ENCODE assay signal across 8 cellular contexts in the genomic region with DNA sequence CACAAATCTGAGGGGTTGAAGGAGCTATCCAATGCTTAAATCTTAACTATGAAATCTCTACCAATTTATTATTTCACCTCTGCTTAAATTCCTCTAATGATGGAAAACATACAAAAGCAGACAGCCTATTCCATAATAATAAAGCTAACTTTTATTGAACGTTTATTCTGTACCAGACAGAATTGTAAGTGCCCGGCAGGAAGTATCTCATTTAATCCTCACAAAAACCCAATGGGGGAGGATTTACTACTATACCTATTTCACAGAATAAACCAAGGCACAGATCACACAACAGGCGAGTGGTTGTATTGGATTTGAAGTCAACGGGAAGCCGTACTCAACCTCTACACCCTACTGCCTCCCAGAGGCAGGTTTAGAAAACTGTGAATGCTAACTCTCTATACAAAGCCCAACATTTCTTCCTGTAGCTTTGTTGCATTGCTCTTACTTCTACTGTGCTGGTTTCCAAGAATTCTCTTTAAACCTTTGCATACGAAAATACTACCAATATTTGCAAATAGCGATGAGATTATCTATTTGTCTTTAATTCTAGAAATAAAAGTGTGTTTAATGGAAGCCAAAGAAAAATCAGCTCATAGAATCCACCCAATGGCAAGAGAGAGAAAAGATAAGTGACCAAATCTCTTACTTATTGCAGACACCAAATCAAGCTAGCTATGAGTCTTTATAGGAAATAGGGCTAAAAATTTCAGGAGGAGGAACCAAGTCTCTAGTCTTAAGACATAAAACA. TPM values are rescaled to one million over a fixed set of nuclear protein-coding genes. Genes with fewer than 3 reads are reported as not detected.
DNase-seq lines count a peak whose midpoint lies in the region; ATAC-seq, FAIRE-seq and TF ChIP-seq lines count a peak whose summit lies in the region.

No MANE protein-coding gene starts in this region.

- no peaks in the 10 kb centered on the region for H3K9me3 ChIP-seq in HepG2 (ENCODE audit: low read length)
- H3K9me3 ChIP-seq in testis, result no peaks in the 10 kb centered on the region

- POLR2A ChIA-PET in HepG2 (lab: Yijun Ruan, JAX), result interaction anchor here (1.0 to 1.9 kb wide), 2 partner anchors 15 to 34 kb away, joined by 3 to 8 read pairs; partner anchors contain the start of gene C1orf53

- peak; percentile 91 for ATAC-seq in GM21786 (IDR thresholded peaks at IDR 0.05; ENCODE audit: unreplicated experiment)
- peak; percentile 96 for ATAC-seq in HepG2

- peak; percentile 6 for DNase-seq in activated CD4-positive, CD25-positive, alpha-beta regulatory T cell treated with anti-CD3 and anti-CD28 coated beads, Interleukin-2, amount 50 U/mL, for 16 hours (ENCODE audit: low read depth, low spot score)
- DNase-seq in activated CD4-positive, CD25-positive, alpha-beta regulatory T cell (lab: John Stamatoyannopoulos, UW), result no peak
- DNase-seq in KBM-7, result peak; percentile 66
- peak; percentile 68 for DNase-seq in SKM-1 (lab: John Stamatoyannopoulos, UW; ENCODE audit: unreplicated experiment)
- DNase-seq in cerebellum (ENCODE audit: low spot score), result peak; percentile 6
- DNase-seq in HepG2 (ENCODE audit: low spot score), result peak; percentile 50
- peak; percentile 41 for DNase-seq in testis

- no peak overlapping the region for H3K4me2 ChIP-seq in HepG2 (ENCODE audit: low read depth, low read length)

- 0% methylated on average over 7 of the region's 7 CpGs for WGBS in HepG2 (ENCODE audit: low lambda C conversion rate)
- WGBS in testis, 2 donors, result 38 to 48% methylated on average over 7 of the region's 7 CpGs

- BruUV-seq in HepG2 (replicated peaks; lab: Mats Ljungman, UMichigan), result no TSS peak

- H3K4me1 ChIP-seq in HepG2 (ENCODE audit: insufficient read depth, low read length) (no peaks in the 10 kb centered on the region), testis (no peaks in the 10 kb centered on the region)

- H3K27me3 ChIP-seq in HepG2 (ENCODE audit: control insufficient read depth in 1 of 2, insufficient read depth in 2 of 2, low read length in 2 of 2) (no peaks in the 10 kb centered on the region), testis (no peaks in the 10 kb centered on the region)

- no peaks in the 10 kb centered on the region for H4K20me1 ChIP-seq in HepG2 (ENCODE audit: insufficient read depth, low read length)

- no peaks in the 10 kb centered on the region for H3K79me2 ChIP-seq in HepG2 (ENCODE audit: insufficient read depth, low read length)

- intact Hi-C loops in HepG2 (cut with micrococcal nuclease; ENCODE audit: unreplicated experiment) (loop anchor here (1.0 to 10.0 kb wide), 6 partner anchors 47 to 343 kb away; partner anchors contain the start of gene DENND1B), testis (cut with DNase I; ENCODE audit: low total_unique reads) (no loop called here)

- TF ChIP-seq CTCF in HepG2 (CRISPR knock-in tag; IDR thresholded peaks at IDR 0.05) (peak; percentile 80), testis (IDR thresholded peaks at IDR 0.05) (peak in 2 of 3 experiments; percentile 6 to 25)

- TF ChIP-seq RAD21 in HepG2 (CRISPR knock-in tag; IDR thresholded peaks at IDR 0.05), result peak; percentile 80

- H2AFZ ChIP-seq in HepG2 (ENCODE audit: low read length), result no peak overlapping the region

- TF ChIP-seq EP300 in HepG2 (IDR thresholded peaks at IDR 0.05; ENCODE audit: low read depth in 2 of 2, low read length in 2 of 2) (no peak), HepG2 (CRISPR knock-in tag; IDR thresholded peaks at IDR 0.05; ENCODE audit: borderline replicate concordance) (no peak)

- in situ Hi-C loops in KBM-7 (cut with MboI; ENCODE audit: low pct_unique_long_range_greater_than_20kb, low sequenced_read_pairs) (no loop called here), HepG2 (cut with HindIII; ENCODE audit: extremely low pct_ligation_motif_present, low pct_unique_long_range_greater_than_20kb) (loop anchor here (5.0 kb wide), 1 partner anchor 252 kb away; no protein-coding TSS in a partner anchor)

- H3K27ac ChIP-seq in HepG2 (ENCODE audit: extremely low read length, insufficient read depth, low read length) (no peak overlapping the region), testis (no peak overlapping the region)

- CTCF ChIA-PET in HepG2 (lab: Yijun Ruan, JAX; ENCODE audit: low intra/inter-chr PET ratio, low total read pairs), result interaction anchor here (0.6 to 2.0 kb wide), 6 partner anchors 56 to 348 kb away, joined by 3 to 17 read pairs (median 4); no protein-coding TSS in a partner anchor

- H3K36me3 ChIP-seq in HepG2 (replicated peaks in 1 of 2; ENCODE audit: control insufficient read depth in 1 of 2, insufficient read depth in 2 of 2, low read length in 2 of 2), result no peaks in the 10 kb centered on the region
- no peaks in the 10 kb centered on the region for H3K36me3 ChIP-seq in testis (ENCODE audit: low read depth, missing control alignments)

- no peak overlapping the region for H3K9ac ChIP-seq in HepG2 (ENCODE audit: insufficient read depth, low read depth, low read length)

- H3K4me3 ChIP-seq in HepG2 (replicated peaks in 1 of 3; ENCODE audit: insufficient read depth in 1 of 3, low read depth in 2 of 3, low read length in 3 of 3), result no peak overlapping the region
- no peak overlapping the region for H3K4me3 ChIP-seq in testis

- peak; percentile 37 for FAIRE-seq in HepG2 (lab: Jason Lieb, UNC)

- no peak for TF ChIP-seq POLR2A in HepG2 (IDR thresholded peaks at IDR 0.05; ENCODE audit: insufficient read depth in 1 of 2, low read depth in 2 of 2, low read length in 2 of 2)
- TF ChIP-seq POLR2A in testis (IDR thresholded peaks at IDR 0.05), result no peak

TF ChIP-seq in HepG2, 621 proteins besides CTCF, POLR2A, EP300 and RAD21:
- TF ChIP-seq SMC3 (IDR thresholded peaks at IDR 0.05; ENCODE audit: low read length) (peak; percentile 91), ZKSCAN8 (CRISPR knock-in tag; IDR thresholded peaks at IDR 0.05; ENCODE audit: borderline replicate concordance) (no peak), STAG1 (CRISPR knock-in tag; IDR thresholded peaks at IDR 0.05) (peak; percentile 88), ZNF83 (CRISPR knock-in tag; IDR thresholded peaks at IDR 0.05; ENCODE audit: borderline replicate concordance) (no peak), SNAPC2 (CRISPR knock-in tag; IDR thresholded peaks at IDR 0.05) (no peak)

RNA-seq across cellular contexts. Expression of gene C1orf53, which starts 33.5 kb away (rescaled TPM):
- total RNA-seq in cerebellum, result 0.82 TPM
- 8.5 and 10.1 TPM in 2 replicates for total RNA-seq in HepG2 (2016; rRNA removed; fragmentation: Illumina TruSeq; extraction: Trizol)
- 28.8 and 32.5 TPM in 2 replicates for total RNA-seq in HepG2 (2016; cell fraction: cytosol; rRNA removed; fragmentation: Illumina TruSeq; extraction: Trizol; ENCODE audit: low read depth)
- 9.8 and 11.1 TPM in 2 replicates for total RNA-seq in HepG2 (2016; cell fraction: insoluble cytoplasmic fraction; rRNA removed; fragmentation: Illumina TruSeq; extraction: Trizol)
- 16.0 and 23.8 TPM in 2 replicates for total RNA-seq in HepG2 (2016; cell fraction: membrane; rRNA removed; fragmentation: Illumina TruSeq; extraction: Trizol)
- total RNA-seq in HepG2 (2016; cell fraction: nucleus; rRNA removed; fragmentation: Illumina TruSeq; extraction: Trizol), result 2.7 and 4.2 TPM in 2 replicates
- 4.7 and 5.8 TPM in 2 replicates for polyA plus RNA-seq in HepG2 (2011; rRNA removed)
- 3.7 and 6.1 TPM in 2 replicates for polyA plus RNA-seq in HepG2 (2011; cell fraction: cytosol; rRNA removed)
- polyA plus RNA-seq in HepG2 (2011; cell fraction: nucleus; rRNA removed), result 2.3 and 3.2 TPM in 2 replicates
- 1.9 and 5.4 TPM in 2 replicates for polyA plus RNA-seq in HepG2 (2012)
- polyA plus RNA-seq in HepG2 (2016; cell fraction: cytosol; fragmentation: Illumina TruSeq; extraction: Trizol; ENCODE audit: low read depth), result 38.1 and 46.8 TPM in 2 replicates
- 9.2 and 12.3 TPM in 2 replicates for polyA plus RNA-seq in HepG2 (2016; cell fraction: insoluble cytoplasmic fraction; fragmentation: Illumina TruSeq; extraction: Trizol; ENCODE audit: low read depth)
- 19.3 and 20.6 TPM in 2 replicates for polyA plus RNA-seq in HepG2 (2016; cell fraction: membrane; fragmentation: Illumina TruSeq; extraction: Trizol; ENCODE audit: low read depth)
- 5.6 and 7.0 TPM in 2 replicates for polyA plus RNA-seq in HepG2 (2016; cell fraction: nucleus; fragmentation: Illumina TruSeq; extraction: Trizol; ENCODE audit: insufficient read depth, low read depth)
- 2.6 TPM in 1 of 2 replicates, not detected in the other for polyA minus RNA-seq in HepG2 (2011; rRNA and poly(A)+ RNA removed; ENCODE audit: low replicate concordance)
- polyA minus RNA-seq in HepG2 (2011; cell fraction: cytosol; rRNA and poly(A)+ RNA removed), result 1.6 and 2.0 TPM in 2 replicates
- 1.2 TPM in 2 replicates for polyA minus RNA-seq in HepG2 (2011; cell fraction: nucleus; rRNA and poly(A)+ RNA removed)
- total RNA-seq in testis, result 10 to 100 TPM in 1 of 2 donors, 1 to 10 TPM in 1; 7.8 to 10.5 TPM
- polyA plus RNA-seq in testis (ENCODE audit: insufficient read depth, low read depth, low replicate concordance), result 8.6 TPM

RNA-seq across cellular contexts. Expression of gene LHX9, which starts 48.2 kb away (rescaled TPM):
- 2.4 TPM for total RNA-seq in cerebellum
- not detected in 2 replicates for total RNA-seq in HepG2 (2016; rRNA removed; fragmentation: Illumina TruSeq; extraction: Trizol)
- total RNA-seq in HepG2 (2016; cell fraction: cytosol; rRNA removed; fragmentation: Illumina TruSeq; extraction: Trizol; ENCODE audit: low read depth), result not detected in 2 replicates
- not detected in 2 replicates for total RNA-seq in HepG2 (2016; cell fraction: insoluble cytoplasmic fraction; rRNA removed; fragmentation: Illumina TruSeq; extraction: Trizol)
- not detected in 2 replicates for total RNA-seq in HepG2 (2016; cell fraction: membrane; rRNA removed; fragmentation: Illumina TruSeq; extraction: Trizol)
- not detected in 2 replicates for total RNA-seq in HepG2 (2016; cell fraction: nucleus; rRNA removed; fragmentation: Illumina TruSeq; extraction: Trizol)
- polyA plus RNA-seq in HepG2 (2011; rRNA removed), result not detected in 2 replicates
- not detected in 2 replicates for polyA plus RNA-seq in HepG2 (2011; cell fraction: cytosol; rRNA removed)
- polyA plus RNA-seq in HepG2 (2011; cell fraction: nucleus; rRNA removed), result not detected in 2 replicates
- not detected in 2 replicates for polyA plus RNA-seq in HepG2 (2012)
- polyA plus RNA-seq in HepG2 (2016; cell fraction: cytosol; fragmentation: Illumina TruSeq; extraction: Trizol; ENCODE audit: low read depth), result not detected in 2 replicates
- not detected in 2 replicates for polyA plus RNA-seq in HepG2 (2016; cell fraction: insoluble cytoplasmic fraction; fragmentation: Illumina TruSeq; extraction: Trizol; ENCODE audit: low read depth)
- polyA plus RNA-seq in HepG2 (2016; cell fraction: membrane; fragmentation: Illumina TruSeq; extraction: Trizol; ENCODE audit: low read depth), result not detected in 2 replicates
- polyA plus RNA-seq in HepG2 (2016; cell fraction: nucleus; fragmentation: Illumina TruSeq; extraction: Trizol; ENCODE audit: insufficient read depth, low read depth), result not detected in 2 replicates
- polyA minus RNA-seq in HepG2 (2011; rRNA and poly(A)+ RNA removed; ENCODE audit: low replicate concordance), result 1.5 TPM in 1 of 2 replicates, not detected in the other
- not detected in 2 replicates for polyA minus RNA-seq in HepG2 (2011; cell fraction: cytosol; rRNA and poly(A)+ RNA removed)
- polyA minus RNA-seq in HepG2 (2011; cell fraction: nucleus; rRNA and poly(A)+ RNA removed), result not detected in 2 replicates
- total RNA-seq in testis, result 1 to 10 TPM; 3.7 to 7.1 TPM
- 3.7 TPM for polyA plus RNA-seq in testis (ENCODE audit: insufficient read depth, low read depth, low replicate concordance)

Comparison
In these comparisons a context has a peak if more than half of its experiments do, and no peak if none do; other contexts are left out.
1. DNase-seq: peak in activated CD4-positive, CD25-positive, alpha-beta regulatory T cell treated with anti-CD3 and anti-CD28 coated beads, Interleukin-2, amount 50 U/mL, for 16 hours (single experiment), KBM-7 (single experiment), SKM-1 (single experiment), cerebellum (single experiment), HepG2 (single experiment) and testis (single experiment); none in activated CD4-positive, CD25-positive, alpha-beta regulatory T cell (0 of 4).